ENCODE assay signal across 25 cellular contexts in the genomic region with DNA sequence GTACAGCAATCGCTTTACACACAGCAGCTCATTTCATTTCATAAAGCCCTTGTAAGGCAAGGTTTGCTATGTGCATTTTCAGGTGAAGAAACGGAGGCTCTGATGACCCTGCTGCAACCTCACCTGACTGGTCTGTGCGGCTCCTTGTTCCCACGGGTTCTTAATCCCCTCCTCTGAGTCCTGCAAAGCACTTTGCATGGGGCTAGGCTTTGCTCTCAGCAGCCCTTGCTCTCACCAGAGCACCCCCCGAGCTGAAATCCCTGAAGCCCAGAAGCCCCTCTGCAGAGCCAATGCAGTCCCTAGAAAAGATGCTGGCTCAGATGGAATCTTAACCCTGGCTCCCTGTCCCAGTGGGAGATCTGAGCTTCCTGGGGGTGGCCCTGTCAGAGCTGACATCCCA. TPM values are rescaled to one million over a fixed set of nuclear protein-coding genes. Genes with fewer than 3 reads are reported as not detected.
A peak's percentile ranks its signal among the peaks of the same experiment; 100 is the strongest.
DNase-seq lines count a peak whose midpoint lies in the region; ATAC-seq and TF ChIP-seq lines count a peak whose summit lies in the region.
"Had no signal": no experiment of that assay in that cellular context is flagged by ENCODE, and none has a peak within 500 bp of the region (broad histone marks: within the 10 kb centered on the region; RNA-seq: fewer than 3 reads in every experiment).

No MANE protein-coding gene starts in this region.

- no peak overlapping the region for H2AK9ac ChIP-seq in IMR-90 (replicated peaks; ENCODE audit: low read depth, low read length, poor library complexity)

- H3K9ac ChIP-seq in IMR-90 (ENCODE audit: low read depth, low read length) = no peak overlapping the region
- no peak overlapping the region for H3K9ac ChIP-seq in PC-3 (ENCODE audit: low read length)

- TF ChIP-seq POLR2A in IMR-90 (IDR thresholded peaks at IDR 0.05; ENCODE audit: low read depth, low read length) (no peak), testis (IDR thresholded peaks at IDR 0.05) (no peak), body of pancreas (IDR thresholded peaks at IDR 0.05) (no peak)

- H3K9me3 ChIP-seq in IMR-90 (ENCODE audit: control insufficient read depth, insufficient read depth, low read length) = no peaks in the 10 kb centered on the region
- no peaks in the 10 kb centered on the region for H3K9me3 ChIP-seq in lower lobe of right lung
- no peaks in the 10 kb centered on the region for H3K9me3 ChIP-seq in testis
- no peaks in the 10 kb centered on the region for H3K9me3 ChIP-seq in PC-3 (ENCODE audit: low read length)
- no peaks in the 10 kb centered on the region for H3K9me3 ChIP-seq in body of pancreas
- H3K9me3 ChIP-seq: HAP-1, prostate gland, suprapubic skin had no signal

- no peak overlapping the region for H3K56ac ChIP-seq in IMR-90 (ENCODE audit: extremely low read depth, insufficient read depth, low read length)

- H3K27ac ChIP-seq in IMR-90 (ENCODE audit: insufficient read depth, low read length) = no peak overlapping the region
- H3K27ac ChIP-seq in lower lobe of right lung = peak overlapping the region; percentile 80
- H3K27ac ChIP-seq in testis = peak overlapping the region; percentile 48 to 78
- H3K27ac ChIP-seq in PC-3 (ENCODE audit: low read length) = no peak overlapping the region
- H3K27ac ChIP-seq in body of pancreas = no peak overlapping the region

- H3K4ac ChIP-seq in IMR-90 (ENCODE audit: low read depth, low read length) = peak overlapping the region; percentile 92

- peak overlapping the region; percentile 98 to 99; a peak in 2 of 4 replicates for H4K8ac ChIP-seq in IMR-90 (ENCODE audit: low read depth in 2 of 2, low read length in 2 of 2)

- H2AK5ac ChIP-seq in IMR-90 (ENCODE audit: low read depth, low read length) = peak overlapping the region; percentile 16

- no peak overlapping the region for H3K4me3 ChIP-seq in IMR-90 (ENCODE audit: insufficient read depth, low read depth, low read length)
- no peak overlapping the region for H3K4me3 ChIP-seq in lower lobe of right lung
- H3K4me3 ChIP-seq in testis = no peak overlapping the region
- H3K4me3 ChIP-seq in PC-3 (ENCODE audit: low read length) = no peak overlapping the region
- no peak overlapping the region for H3K4me3 ChIP-seq in body of pancreas
- H3K4me3 ChIP-seq: HAP-1, lung, prostate gland, smooth muscle cell, suprapubic skin had no signal

- no peaks in the 10 kb centered on the region for H3K79me2 ChIP-seq in PC-3 (ENCODE audit: low read length)

- no peaks in the 10 kb centered on the region for H3F3A ChIP-seq in PC-3 (ENCODE audit: low read length, unreplicated experiment)

- dilution Hi-C loops in IMR-90 (cut with HindIII; ENCODE audit: low sequenced_read_pairs, unreplicated experiment) = no loop called here

- no peak overlapping the region for H3K23ac ChIP-seq in IMR-90 (ENCODE audit: low read depth, low read length)

- DNase-seq in IMR-90 (no peak), WTC11 (ENCODE audit: low spot score) (no peak), lower lobe of right lung (no peak), testis (no peak), Kasumi-1 (lab: John Stamatoyannopoulos, UW) (no peak), PC-3 (no peak), body of pancreas (no peak)
- DNase-seq: activated CD4-positive, alpha-beta memory T cell treated with anti-CD3 and anti-CD28 coated beads for 36 hours; activated CD4-positive, CD25-positive, alpha-beta regulatory T cell; activated CD8-positive, alpha-beta memory T cell treated with anti-CD3 and anti-CD28 coated beads, Interleukin-2, amount 50 U/mL, for 48 hours; activated naive CD8-positive, alpha-beta T cell treated with anti-CD3 and anti-CD28 coated beads, Interleukin-2, amount 10 ng/mL, durations not matched to agents 7 days and 5 days; CD4-positive, CD25-positive, alpha-beta regulatory T cell; effector CD8-positive, alpha-beta T cell; NCI-H1092; NCI-H187; NCI-H69 had no signal

- ATAC-seq in IMR-90 (ENCODE audit: low read depth) (no peak), WTC11 (peak; percentile 57), lower lobe of right lung (no peak), PC-3 (no peak), body of pancreas (no peak)
- ATAC-seq: activated T-helper 17 cell treated with anti-CD3 and anti-CD28 coated beads, Interleukin-2, amount 50 U/mL, for 72 hours; stimulated activated effector memory CD8-positive, alpha-beta T cell treated with anti-CD3 and anti-CD28 coated beads, Interleukin-12 subunit alpha, Interleukin-12 subunit beta, amount 100 ng/mL, for 72 hours had no signal

- no peaks in the 10 kb centered on the region for H3K9me2 ChIP-seq in PC-3 (replicated peaks; ENCODE audit: low read length)

- no peak overlapping the region for H3K27ac Mint-ChIP-seq in WTC11
- H3K27ac Mint-ChIP-seq: activated CD4-positive, alpha-beta memory T cell treated with anti-CD3 and anti-CD28 coated beads for 36 hours; activated naive CD8-positive, alpha-beta T cell treated with anti-CD3 and anti-CD28 coated beads, Interleukin-2, amount 10 ng/mL, durations not matched to agents 7 days and 5 days; activated T-helper 17 cell treated with anti-CD3 and anti-CD28 coated beads, Interleukin-2, amount 50 U/mL, for 72 hours; CD4-positive, CD25-positive, alpha-beta regulatory T cell; stimulated activated effector memory CD8-positive, alpha-beta T cell treated with anti-CD3 and anti-CD28 coated beads, Interleukin-12 subunit alpha, Interleukin-12 subunit beta, amount 100 ng/mL, for 72 hours had no signal

- H4K91ac ChIP-seq in IMR-90 (ENCODE audit: insufficient read depth, low read depth, low read length) = 0 out of 2 replicates have a peak overlapping the region, but pooled peaks have one; percentile 99

- POLR2A ChIA-PET in IMR-90 (lab: Charles Lee; ENCODE audit: unreplicated experiment) = no interaction called here
- POLR2A ChIA-PET in WTC11 (lab: Charles Lee) = interaction anchor here (0.5 kb wide), 1 partner anchor 325 kb away, joined by 4 read pairs; no protein-coding TSS in a partner anchor
- POLR2A ChIA-PET in PC-3 (lab: Charles Lee; ENCODE audit: unreplicated experiment) = no interaction called here

- 69% methylated on average over 4 of the region's 5 CpGs; no CpG with 5 or more reads in 1 of the 2 experiments for WGBS in IMR-90 (ENCODE audit: extremely low coverage in 2 of 2, insufficient read length in 1 of 2), 2 experiments
- 80 to 83% methylated on average over 4 to 5 of the region's 5 CpGs for WGBS in testis, 2 donors
- WGBS in body of pancreas, 2 donors = 59 to 82% methylated on average over 3 to 5 of the region's 5 CpGs

- in situ Hi-C loops in IMR-90 (cut with MboI; ENCODE audit: low sequenced_read_pairs) = loop anchor here (10.0 kb wide), 1 partner anchor 198 kb away; no protein-coding TSS in a partner anchor

- no peak for TF ChIP-seq RAD21 in IMR-90 (IDR thresholded peaks at IDR 0.05; ENCODE audit: low read length)

- no peak overlapping the region for H3K4me2 ChIP-seq in IMR-90 (ENCODE audit: low read depth, low read length)
- H3K4me2 ChIP-seq in PC-3 (ENCODE audit: low read length) = no peak overlapping the region

- peak overlapping the region; percentile 95; the same call in 1 of the 2 replicates for H2BK120ac ChIP-seq in IMR-90 (ENCODE audit: low read depth, low read length)

- H3K36me3 Mint-ChIP-seq in WTC11 = no peaks in the 10 kb centered on the region
- H3K36me3 Mint-ChIP-seq: activated CD4-positive, alpha-beta memory T cell treated with anti-CD3 and anti-CD28 coated beads for 36 hours; activated naive CD8-positive, alpha-beta T cell treated with anti-CD3 and anti-CD28 coated beads, Interleukin-2, amount 10 ng/mL, durations not matched to agents 7 days and 5 days; stimulated activated effector memory CD8-positive, alpha-beta T cell treated with anti-CD3 and anti-CD28 coated beads, Interleukin-12 subunit alpha, Interleukin-12 subunit beta, amount 100 ng/mL, for 72 hours had no signal

- no peaks in the 10 kb centered on the region; the same call in none of the 2 replicates for H3K27me3 Mint-ChIP-seq in WTC11 (ENCODE audit: low read depth)
- H3K27me3 Mint-ChIP-seq: activated T-helper 17 cell treated with anti-CD3 and anti-CD28 coated beads, Interleukin-2, amount 50 U/mL, for 72 hours; CD4-positive, CD25-positive, alpha-beta regulatory T cell had no signal

- intact Hi-C loops in IMR-90 (cut with micrococcal nuclease) (no loop called here), lower lobe of right lung (cut with DNase I) (no loop called here), testis (cut with DNase I; ENCODE audit: low total_unique reads) (loop anchor here (10.0 kb wide), 1 partner anchor 198 kb away; no protein-coding TSS in a partner anchor), PC-3 (cut with micrococcal nuclease) (no loop called here), body of pancreas (cut with DNase I) (loop anchor here (10.0 kb wide), 1 partner anchor 288 kb away; no protein-coding TSS in a partner anchor)

- peaks cover 40% of the 10 kb centered on the region for H3K4me1 Mint-ChIP-seq in WTC11

- BruUV-seq in IMR-90 (replicated peaks; lab: Mats Ljungman, UMichigan) (no TSS peak), PC-3 (replicated peaks; lab: Mats Ljungman, UMichigan) (no TSS peak)

- peaks cover 14% of the 10 kb centered on the region for H3K4me1 ChIP-seq in IMR-90 (ENCODE audit: control insufficient read depth, insufficient read depth, low read length)
- peaks cover 14% of the 10 kb centered on the region for H3K4me1 ChIP-seq in lower lobe of right lung
- peaks cover 33% of the 10 kb centered on the region for H3K4me1 ChIP-seq in testis
- H3K4me1 ChIP-seq in PC-3 (ENCODE audit: insufficient read depth, low read length) = no peaks in the 10 kb centered on the region
- H3K4me1 ChIP-seq in body of pancreas = no peaks in the 10 kb centered on the region
- H3K4me1 ChIP-seq: HAP-1, prostate gland had no signal

- CTCF ChIA-PET in IMR-90 (lab: Yijun Ruan, JAX) (no interaction called here), WTC11 (lab: Charles Lee) (interaction anchor here (0.6 to 2.3 kb wide), 7 partner anchors 10 to 487 kb away, joined by 3 to 7 read pairs (median 3); a partner anchor contains a TSS), PC-3 (lab: Charles Lee) (no interaction called here)

- peaks cover 5% of the 10 kb centered on the region for H3K9me3 Mint-ChIP-seq in WTC11
- H3K9me3 Mint-ChIP-seq: activated CD4-positive, alpha-beta memory T cell treated with anti-CD3 and anti-CD28 coated beads for 36 hours; activated T-helper 17 cell treated with anti-CD3 and anti-CD28 coated beads, Interleukin-2, amount 50 U/mL, for 72 hours; stimulated activated effector memory CD8-positive, alpha-beta T cell treated with anti-CD3 and anti-CD28 coated beads, Interleukin-12 subunit alpha, Interleukin-12 subunit beta, amount 100 ng/mL, for 72 hours had no signal

- H2BK20ac ChIP-seq in IMR-90 (ENCODE audit: low read depth, low read length) = peak overlapping the region; percentile 17; the same call in 1 of the 2 replicates

- no peak overlapping the region for H3K14ac ChIP-seq in IMR-90 (replicated peaks; ENCODE audit: low read depth, low read length)

- H3K79me1 ChIP-seq in IMR-90 (ENCODE audit: low read depth in 1 of 2, low read length in 2 of 2) = no peaks in the 10 kb centered on the region

- H3K36me3 ChIP-seq in IMR-90 (ENCODE audit: control insufficient read depth, insufficient read depth, low read length) (no peaks in the 10 kb centered on the region), lower lobe of right lung (no peaks in the 10 kb centered on the region), testis (ENCODE audit: low read depth, missing control alignments) (no peaks in the 10 kb centered on the region), PC-3 (ENCODE audit: low read depth, low read length) (no peaks in the 10 kb centered on the region), body of pancreas (replicated peaks in 1 of 2; ENCODE audit: insufficient read depth in 1 of 2, low read depth in 2 of 2) (no peaks in the 10 kb centered on the region)
- H3K36me3 ChIP-seq: HAP-1, prostate gland, suprapubic skin had no signal

- no peak overlapping the region for H2BK5ac ChIP-seq in IMR-90 (ENCODE audit: low read depth, low read length, poor library complexity, severe bottlenecking)

- no peak overlapping the region for H3K4me3 Mint-ChIP-seq in WTC11
- H3K4me3 Mint-ChIP-seq: activated CD4-positive, alpha-beta memory T cell treated with anti-CD3 and anti-CD28 coated beads for 36 hours; activated naive CD8-positive, alpha-beta T cell treated with anti-CD3 and anti-CD28 coated beads, Interleukin-2, amount 10 ng/mL, durations not matched to agents 7 days and 5 days; activated T-helper 17 cell treated with anti-CD3 and anti-CD28 coated beads, Interleukin-2, amount 50 U/mL, for 72 hours; CD4-positive, CD25-positive, alpha-beta regulatory T cell; stimulated activated effector memory CD8-positive, alpha-beta T cell treated with anti-CD3 and anti-CD28 coated beads, Interleukin-12 subunit alpha, Interleukin-12 subunit beta, amount 100 ng/mL, for 72 hours had no signal

- H2AFZ ChIP-seq in IMR-90 (replicated peaks; ENCODE audit: low read length, poor library complexity) (no peak overlapping the region), PC-3 (ENCODE audit: low read length) (no peak overlapping the region)

- H3K18ac ChIP-seq in IMR-90 (ENCODE audit: low read depth, low read length) = no peak overlapping the region

- no peak overlapping the region; the same call in 1 of the 2 replicates for H4K5ac ChIP-seq in IMR-90 (ENCODE audit: low read depth, low read length)

- H2BK15ac ChIP-seq in IMR-90 (ENCODE audit: low read depth, low read length) = peak overlapping the region; percentile 95; the same call in 1 of the 3 replicates

- TF ChIP-seq CTCF in IMR-90 (conservative IDR thresholded peaks at IDR 0.05; ENCODE audit: low read depth, low read length) (no peak), WTC11 (IDR thresholded peaks at IDR 0.05) (no peak), lower lobe of right lung (IDR thresholded peaks at IDR 0.05) (no peak), testis (IDR thresholded peaks at IDR 0.05) (no peak), PC-3 (conservative IDR thresholded peaks at IDR 0.05; ENCODE audit: low read depth, low read length) (no peak), body of pancreas (IDR thresholded peaks at IDR 0.05) (no peak)

- H4K20me1 ChIP-seq in IMR-90 (ENCODE audit: insufficient read depth, low read length) = no peaks in the 10 kb centered on the region
- no peaks in the 10 kb centered on the region for H4K20me1 ChIP-seq in PC-3 (ENCODE audit: low read length)

- no peaks in the 10 kb centered on the region for H3K27me3 ChIP-seq in IMR-90 (ENCODE audit: control insufficient read depth, insufficient read depth, low read length)
- no peaks in the 10 kb centered on the region for H3K27me3 ChIP-seq in lower lobe of right lung (ENCODE audit: low read depth)
- H3K27me3 ChIP-seq in testis = no peaks in the 10 kb centered on the region
- H3K27me3 ChIP-seq in PC-3 (ENCODE audit: low read length) = no peaks in the 10 kb centered on the region
- no peaks in the 10 kb centered on the region for H3K27me3 ChIP-seq in body of pancreas
- H3K27me3 ChIP-seq: suprapubic skin had no signal

- peaks cover 25% of the 10 kb centered on the region for H3K9me1 ChIP-seq in IMR-90 (ENCODE audit: insufficient read depth, low read length)

RNA-seq across cellular contexts. Expression of a gene that starts 11.0 kb away (rescaled TPM):
- 7.2 TPM in 2 replicates for total RNA-seq in IMR-90 (2012; rRNA removed)
- 0.86 and 1.2 TPM in 2 replicates for polyA plus RNA-seq in IMR-90 (2012; rRNA removed)
- 0.47 and 0.64 TPM in 2 replicates for polyA plus RNA-seq in IMR-90 (2012; cell fraction: cytosol; rRNA removed)
- polyA plus RNA-seq in IMR-90 (2012; cell fraction: nucleus; rRNA removed; ENCODE audit: low replicate concordance) = 0.32 and 1.4 TPM in 2 replicates
- total RNA-seq in WTC11 (2021) = 0.17 to 0.27 TPM (median 0.21 TPM) in 3 replicates
- 53.8 TPM for total RNA-seq in lower lobe of right lung
- total RNA-seq in testis = 1 to 10 TPM; 2.2 to 2.8 TPM
- polyA plus RNA-seq in testis (ENCODE audit: insufficient read depth, low read depth, low replicate concordance) = 3.6 TPM
- total RNA-seq in PC-3 (2014; rRNA removed) = 6.7 and 8.2 TPM in 2 replicates
- total RNA-seq in body of pancreas = 1 to 10 TPM; 6.0 to 7.9 TPM

RNA-seq across cellular contexts. Expression of a gene that starts 20.1 kb away (rescaled TPM):
- total RNA-seq in IMR-90 (2012; rRNA removed) (not detected in 2 replicates), WTC11 (2021) (0.50 to 1.0 TPM (median 0.60 TPM) in 3 replicates), lower lobe of right lung (0.86 TPM), testis (1 to 10 TPM in 1 of 2 donors, under 1 TPM in 1; 0.93 to 2.2 TPM), PC-3 (2014; rRNA removed) (14.6 and 21.6 TPM in 2 replicates), body of pancreas (1 to 10 TPM in 1 of 2 donors, not detected in 1; 1.3 TPM)
- polyA plus RNA-seq in IMR-90 (2012; rRNA removed) (not detected in 2 replicates), testis (ENCODE audit: insufficient read depth, low read depth, low replicate concordance) (62.6 TPM)
- polyA plus RNA-seq in IMR-90 (2012; cell fraction: cytosol; rRNA removed) = not detected in 2 replicates
- polyA plus RNA-seq in IMR-90 (2012; cell fraction: nucleus; rRNA removed; ENCODE audit: low replicate concordance) = not detected in 2 replicates
- total RNA-seq: activated CD4-positive, alpha-beta memory T cell treated with anti-CD3 and anti-CD28 coated beads for 36 hours; activated naive CD8-positive, alpha-beta T cell treated with anti-CD3 and anti-CD28 coated beads, Interleukin-2, amount 10 ng/mL, durations not matched to agents 7 days and 5 days; CD4-positive, CD25-positive, alpha-beta regulatory T cell; epithelial cell of proximal tubule; frontal cortex; smooth muscle cell had no signal
- polyA plus RNA-seq: CD4-positive, CD25-positive, alpha-beta regulatory T cell had no signal

Comparison
In these comparisons a context has a peak if more than half of its experiments do, and no peak if none do; other contexts are left out.
1. H3K27ac ChIP-seq: peak in lower lobe of right lung (single experiment) and testis (2 of 2); none in IMR-90 (single experiment), PC-3 (single experiment) and body of pancreas (0 of 4).
2. intact Hi-C loops: an anchor here in testis (10.0 kb wide) and body of pancreas (10.0 kb wide); none called in IMR-90, lower lobe of right lung and PC-3.